10 cellular contexts compared by ENCODE assay signal in genomic region chr19:48696353-48697010, GRCh38. TPM values are rescaled to one million over a fixed set of nuclear protein-coding genes. Genes with fewer than 3 reads are reported as not detected.
DNase-seq lines count a peak whose midpoint lies in the region; ATAC-seq, FAIRE-seq and TF ChIP-seq lines count a peak whose summit lies in the region.
"Had no signal": no experiment of that assay in that cellular context is flagged by ENCODE, and none has a peak within 500 bp of the region (broad histone marks: within the 10 kb centered on the region; RNA-seq: fewer than 3 reads in every experiment).

No MANE protein-coding gene starts in this region.

- no peak for ATAC-seq in thoracic aorta (ENCODE audit: insufficient number of reproducible peaks, low FRiP score, low read depth)
- no peak for ATAC-seq in HG02840 (IDR thresholded peaks at IDR 0.05; ENCODE audit: low FRiP score, unreplicated experiment)
- no peak for ATAC-seq in GM18868 (IDR thresholded peaks at IDR 0.05; ENCODE audit: unreplicated experiment)
- ATAC-seq in GM18907 (IDR thresholded peaks at IDR 0.05; ENCODE audit: unreplicated experiment), result no peak

- peaks cover 7% of the 10 kb centered on the region for H3K36me3 Mint-ChIP-seq in activated CD4-positive, alpha-beta memory T cell treated with anti-CD3 and anti-CD28 coated beads for 36 hours
- H3K36me3 Mint-ChIP-seq in activated CD4-positive, alpha-beta memory T cell treated with anti-CD3 and anti-CD28 coated beads, Interleukin-2, amount 10 ng/mL, durations not matched to agents 7 days and 5 days (ENCODE audit: low read depth), result no peaks in the 10 kb centered on the region

- no peak for DNase-seq in activated CD4-positive, alpha-beta memory T cell treated with anti-CD3 and anti-CD28 coated beads for 36 hours
- no peak for DNase-seq in activated CD4-positive, alpha-beta memory T cell treated with anti-CD3 and anti-CD28 coated beads, Interleukin-2, amount 10 ng/mL, durations not matched to agents 7 days and 5 days
- no peak for DNase-seq in bronchial epithelial cell (ENCODE audit: low read depth)
- DNase-seq in lower leg skin (ENCODE audit: low spot score in 2 of 2), result no peak
- DNase-seq in thoracic aorta (ENCODE audit: low spot score), result no peak

- no peaks in the 10 kb centered on the region for H3K9me3 Mint-ChIP-seq in activated CD4-positive, alpha-beta memory T cell treated with anti-CD3 and anti-CD28 coated beads for 36 hours
- H3K9me3 Mint-ChIP-seq in activated CD4-positive, alpha-beta memory T cell treated with anti-CD3 and anti-CD28 coated beads, Interleukin-2, amount 10 ng/mL, durations not matched to agents 7 days and 5 days, result no peaks in the 10 kb centered on the region

- no peaks in the 10 kb centered on the region for H3K4me1 ChIP-seq in thoracic aorta (ENCODE audit: control insufficient read depth in 1 of 2, low read depth in 2 of 2)

- H3K9me3 ChIP-seq in thoracic aorta, result no peaks in the 10 kb centered on the region

- no peak overlapping the region for H3K27ac Mint-ChIP-seq in activated CD4-positive, alpha-beta memory T cell treated with anti-CD3 and anti-CD28 coated beads for 36 hours
- H3K27ac Mint-ChIP-seq in activated CD4-positive, alpha-beta memory T cell treated with anti-CD3 and anti-CD28 coated beads, Interleukin-2, amount 10 ng/mL, durations not matched to agents 7 days and 5 days, result no peak overlapping the region

- H3K4me3 Mint-ChIP-seq in activated CD4-positive, alpha-beta memory T cell treated with anti-CD3 and anti-CD28 coated beads for 36 hours, result peak overlapping the region; percentile 37
- H3K4me3 Mint-ChIP-seq in activated CD4-positive, alpha-beta memory T cell treated with anti-CD3 and anti-CD28 coated beads, Interleukin-2, amount 10 ng/mL, durations not matched to agents 7 days and 5 days, result no peak overlapping the region

- WGBS in lower leg skin, 2 donors, result 6 to 8% methylated on average over 33 of the region's 34 CpGs

- H3K27ac ChIP-seq in thoracic aorta, result no peak overlapping the region
- H3K27ac ChIP-seq: C4-2B had no signal

- no peaks in the 10 kb centered on the region for H3K27me3 ChIP-seq in bronchial epithelial cell (ENCODE audit: control insufficient read depth, insufficient read depth, low read length)
- H3K27me3 ChIP-seq in thoracic aorta (replicated peaks; ENCODE audit: insufficient read depth), result no peaks in the 10 kb centered on the region

- peaks cover 9% of the 10 kb centered on the region for H3K4me1 Mint-ChIP-seq in activated CD4-positive, alpha-beta memory T cell treated with anti-CD3 and anti-CD28 coated beads for 36 hours (ENCODE audit: low read depth)
- H3K4me1 Mint-ChIP-seq in activated CD4-positive, alpha-beta memory T cell treated with anti-CD3 and anti-CD28 coated beads, Interleukin-2, amount 10 ng/mL, durations not matched to agents 7 days and 5 days, result peaks cover 6% of the 10 kb centered on the region

- intact Hi-C loops in activated CD4-positive, alpha-beta memory T cell treated with anti-CD3 and anti-CD28 coated beads for 36 hours (cut with micrococcal nuclease), result no loop called here
- intact Hi-C loops in lower leg skin (cut with DNase I; ENCODE audit: low total_unique reads), result no loop called here

- H3K27me3 Mint-ChIP-seq in activated CD4-positive, alpha-beta memory T cell treated with anti-CD3 and anti-CD28 coated beads for 36 hours, result peaks cover 9% of the 10 kb centered on the region
- peaks cover 13% of the 10 kb centered on the region for H3K27me3 Mint-ChIP-seq in activated CD4-positive, alpha-beta memory T cell treated with anti-CD3 and anti-CD28 coated beads, Interleukin-2, amount 10 ng/mL, durations not matched to agents 7 days and 5 days

- TF ChIP-seq CTCF in bronchial epithelial cell (IDR thresholded peaks at IDR 0.05; ENCODE audit: insufficient read depth, low read length, severe bottlenecking) (no peak), lower leg skin (IDR thresholded peaks at IDR 0.05) (no peak), thoracic aorta (IDR thresholded peaks at IDR 0.05) (no peak)

- H3K36me3 ChIP-seq in bronchial epithelial cell (ENCODE audit: control insufficient read depth, insufficient read depth, low read length) (no peaks in the 10 kb centered on the region), thoracic aorta (peaks cover 2% of the 10 kb centered on the region)

- TF ChIP-seq POLR2A in lower leg skin (IDR thresholded peaks at IDR 0.05), result no peak

- POLR2A ChIA-PET in activated CD4-positive, alpha-beta memory T cell treated with anti-CD3 and anti-CD28 coated beads for 36 hours (lab: Charles Lee), result no interaction called here
- POLR2A ChIA-PET in activated CD4-positive, alpha-beta memory T cell treated with anti-CD3 and anti-CD28 coated beads, Interleukin-2, amount 10 ng/mL, durations not matched to agents 7 days and 5 days (lab: Charles Lee), result interaction anchor here (0.8 to 1.1 kb wide), 3 partner anchors 9 to 21 kb away, joined by 3 read pairs; no protein-coding TSS in a partner anchor

- peak overlapping the region; percentile 33 for H3K4me3 ChIP-seq in bronchial epithelial cell (ENCODE audit: low read depth, low read length)
- peak overlapping the region; percentile 4 for H3K4me3 ChIP-seq in lower leg skin (ENCODE audit: low read depth, poor library complexity, severe bottlenecking)
- peak overlapping the region; percentile 53 for H3K4me3 ChIP-seq in thoracic aorta

- no peak for FAIRE-seq in bronchial epithelial cell (lab: Jason Lieb, UNC)

- CTCF ChIA-PET in activated CD4-positive, alpha-beta memory T cell treated with anti-CD3 and anti-CD28 coated beads for 36 hours (lab: Charles Lee), result interaction anchor here (1.5 kb wide), 1 partner anchor 21 kb away, joined by 5 read pairs; no protein-coding TSS in a partner anchor
- CTCF ChIA-PET in activated CD4-positive, alpha-beta memory T cell treated with anti-CD3 and anti-CD28 coated beads, Interleukin-2, amount 10 ng/mL, durations not matched to agents 7 days and 5 days (lab: Charles Lee), result interaction anchor here (1.7 kb wide), 1 partner anchor 22 kb away, joined by 5 read pairs; no protein-coding TSS in a partner anchor

RNA-seq across cellular contexts. Expression of gene FUT2, which starts 0.7 kb away (rescaled TPM):
- not detected for total RNA-seq in activated CD4-positive, alpha-beta memory T cell treated with anti-CD3 and anti-CD28 coated beads for 36 hours
- total RNA-seq in activated CD4-positive, alpha-beta memory T cell treated with anti-CD3 and anti-CD28 coated beads, Interleukin-2, amount 10 ng/mL, durations not matched to agents 7 days and 5 days, result not detected
- total RNA-seq in bronchial epithelial cell, result 7.9 and 39.4 TPM in 2 replicates
- total RNA-seq in lower leg skin, result 10 to 100 TPM in 3 of 4 donors, 1 to 10 TPM in 1; 8.5 to 14.9 (median 11.5) TPM
- 1 to 10 TPM in 1 of 2 donors, not detected in 1; 2.3 TPM for total RNA-seq in thoracic aorta
- total RNA-seq: SK-MEL-5 had no signal

RNA-seq across cellular contexts. Expression of gene MAMSTR, which starts 23.0 kb away (rescaled TPM):
- under 1 TPM; 0.76 to 0.85 TPM for total RNA-seq in activated CD4-positive, alpha-beta memory T cell treated with anti-CD3 and anti-CD28 coated beads for 36 hours
- total RNA-seq in activated CD4-positive, alpha-beta memory T cell treated with anti-CD3 and anti-CD28 coated beads, Interleukin-2, amount 10 ng/mL, durations not matched to agents 7 days and 5 days, result 1 to 10 TPM in 1 of 2 experiments, under 1 TPM in 1; 0.88 to 1.2 TPM
- 0.13 and 0.26 TPM in 2 replicates for total RNA-seq in bronchial epithelial cell
- under 1 TPM; 0.42 to 0.74 (median 0.63) TPM for total RNA-seq in lower leg skin
- total RNA-seq in thoracic aorta, result not detected

RNA-seq across cellular contexts. Expression of gene NTN5, which starts 23.7 kb away (rescaled TPM):
- total RNA-seq in activated CD4-positive, alpha-beta memory T cell treated with anti-CD3 and anti-CD28 coated beads for 36 hours, result under 1 TPM; 0.70 to 0.74 TPM
- 1 to 10 TPM in 1 of 2 experiments, under 1 TPM in 1; 0.68 to 1.1 TPM for total RNA-seq in activated CD4-positive, alpha-beta memory T cell treated with anti-CD3 and anti-CD28 coated beads, Interleukin-2, amount 10 ng/mL, durations not matched to agents 7 days and 5 days
- total RNA-seq in bronchial epithelial cell (not detected in 2 replicates), lower leg skin (1 to 10 TPM in 1 of 4 donors, under 1 TPM in 2, not detected in 1; 0.47 to 1.9 (median 0.58) TPM), thoracic aorta (1 to 10 TPM in 1 of 2 donors, under 1 TPM in 1; 0.54 to 2.8 TPM)

RNA-seq across cellular contexts. Expression of gene RASIP1, which starts 43.9 kb away (rescaled TPM):
- total RNA-seq in activated CD4-positive, alpha-beta memory T cell treated with anti-CD3 and anti-CD28 coated beads for 36 hours, result under 1 TPM; 0.19 TPM
- total RNA-seq in activated CD4-positive, alpha-beta memory T cell treated with anti-CD3 and anti-CD28 coated beads, Interleukin-2, amount 10 ng/mL, durations not matched to agents 7 days and 5 days, result under 1 TPM; 0.05 to 0.15 TPM
- total RNA-seq in bronchial epithelial cell, result 2.4 and 2.9 TPM in 2 replicates
- 10 to 100 TPM in 2 of 4 donors, 1 to 10 TPM in 2; 4.7 to 16.8 (median 11.4) TPM for total RNA-seq in lower leg skin
- 10 to 100 TPM; 11.6 to 12.3 TPM for total RNA-seq in thoracic aorta

RNA-seq across cellular contexts. Expression of gene IZUMO1, which starts 50.2 kb away (rescaled TPM):
- total RNA-seq in activated CD4-positive, alpha-beta memory T cell treated with anti-CD3 and anti-CD28 coated beads for 36 hours, result not detected
- total RNA-seq in activated CD4-positive, alpha-beta memory T cell treated with anti-CD3 and anti-CD28 coated beads, Interleukin-2, amount 10 ng/mL, durations not matched to agents 7 days and 5 days, result not detected
- total RNA-seq in bronchial epithelial cell (0.26 and 2.3 TPM in 2 replicates), lower leg skin (not detected), thoracic aorta (not detected)
- total RNA-seq: SK-MEL-5 had no signal
